In genomic region chr3:84958495-84959469, GRCh38 we compare ENCODE assay signal across 8 cellular contexts. TPM values are rescaled to one million over a fixed set of nuclear protein-coding genes. Genes with fewer than 3 reads are reported as not detected.
A peak's percentile ranks its signal among the peaks of the same experiment; 100 is the strongest.
DNase-seq lines count a peak whose midpoint lies in the region; ATAC-seq and TF ChIP-seq lines count a peak whose summit lies in the region.

Gene CADM2, plus strand, starts transcription at chr3:84958989.

- H3K27me3 ChIP-seq in CD4-positive, alpha-beta T cell (ENCODE audit: control insufficient read depth, insufficient read depth, low read length), result peaks cover 45% of the 10 kb centered on the region
- H3K27me3 ChIP-seq in PC-3 (ENCODE audit: low read length) (peaks cover 13% of the 10 kb centered on the region; the same call in 1 of the 2 replicates), muscle layer of duodenum (ENCODE audit: low read depth, low read length) (peaks cover 7% of the 10 kb centered on the region)

- H3K27ac ChIP-seq in CD4-positive, alpha-beta T cell (ENCODE audit: low read depth, low read length), result no peak within 1 kb of the TSS
- no peak within 1 kb of the TSS for H3K27ac ChIP-seq in PC-3 (ENCODE audit: low read length)
- no peak within 1 kb of the TSS for H3K27ac ChIP-seq in muscle layer of duodenum (ENCODE audit: low read length)

- peaks cover 11% of the 10 kb centered on the region for H3K4me1 ChIP-seq in PC-3 (ENCODE audit: insufficient read depth, low read length)
- peaks cover 0 to 16% of the 10 kb centered on the region in 2 donors for H3K4me1 ChIP-seq in muscle layer of duodenum (ENCODE audit: control insufficient read depth in 1 of 2, insufficient read depth in 2 of 2, low read length in 2 of 2)

- no peaks in the 10 kb centered on the region for H3K79me2 ChIP-seq in PC-3 (ENCODE audit: low read length)

- H4K20me1 ChIP-seq in PC-3 (ENCODE audit: low read length), result no peaks in the 10 kb centered on the region

- H3K4me3 ChIP-seq in PC-3 (ENCODE audit: low read length) (peak within 1 kb of the TSS; percentile 71), muscle layer of duodenum (ENCODE audit: low read depth in 1 of 2, low read length in 2 of 2) (peak within 1 kb of the TSS; percentile 73 to 92)

- peaks cover 5% of the 10 kb centered on the region for H3K9me3 Mint-ChIP-seq in CD4-positive, alpha-beta T cell
- no peaks in the 10 kb centered on the region for H3K9me3 Mint-ChIP-seq in activated T-helper 17 cell treated with anti-CD3 and anti-CD28 coated beads, Interleukin-2, amount 50 U/mL, for 72 hours

- peak; percentile 24 to 53 (median 40) for DNase-seq in CD4-positive, alpha-beta T cell
- peak; percentile 89 for DNase-seq in HK-2 (ENCODE audit: unreplicated experiment)
- peak; percentile 88 for DNase-seq in PC-3
- peak; percentile 59 for DNase-seq in fibroblast of gingiva (ENCODE audit: low read depth)
- DNase-seq in stimulated activated CD8-positive, alpha-beta memory T cell treated with anti-CD3 and anti-CD28 coated beads, Interleukin-7, amount 100 ng/mL, for 1 hour (ENCODE audit: low read depth in 2 of 2), result peak; percentile 7 to 13

- H3K36me3 ChIP-seq in PC-3 (ENCODE audit: low read depth, low read length) (no peaks in the 10 kb centered on the region), muscle layer of duodenum (ENCODE audit: control insufficient read depth in 1 of 2, insufficient read depth in 2 of 2, low read length in 2 of 2) (no peaks in the 10 kb centered on the region)

- peaks cover 18% of the 10 kb centered on the region for H3K4me1 Mint-ChIP-seq in CD4-positive, alpha-beta T cell (ENCODE audit: low read depth)
- peaks cover 11% of the 10 kb centered on the region for H3K4me1 Mint-ChIP-seq in activated T-helper 17 cell treated with anti-CD3 and anti-CD28 coated beads, Interleukin-2, amount 50 U/mL, for 72 hours

- POLR2A ChIA-PET in CD4-positive, alpha-beta T cell (lab: Charles Lee), result no interaction called here
- POLR2A ChIA-PET in PC-3 (lab: Charles Lee; ENCODE audit: unreplicated experiment), result interaction anchor here (0.7 kb wide), 3 partner anchors 129 to 323 kb away, joined by 3 read pairs; no protein-coding TSS in a partner anchor

- no peaks in the 10 kb centered on the region for H3K36me3 Mint-ChIP-seq in CD4-positive, alpha-beta T cell (ENCODE audit: low read depth)
- no peaks in the 10 kb centered on the region for H3K36me3 Mint-ChIP-seq in activated T-helper 17 cell treated with anti-CD3 and anti-CD28 coated beads, Interleukin-2, amount 50 U/mL, for 72 hours (ENCODE audit: low read depth)

- peaks cover 14% of the 10 kb centered on the region for H3K9me3 ChIP-seq in CD4-positive, alpha-beta T cell (ENCODE audit: control insufficient read depth, low read length)
- H3K9me3 ChIP-seq in PC-3 (ENCODE audit: low read length) (no peaks in the 10 kb centered on the region), muscle layer of duodenum (ENCODE audit: control insufficient read depth in 1 of 2, low read length in 2 of 2) (no peaks in the 10 kb centered on the region)

- H3K27me3 Mint-ChIP-seq in CD4-positive, alpha-beta T cell, result peaks cover 55% of the 10 kb centered on the region
- peaks cover 33% of the 10 kb centered on the region for H3K27me3 Mint-ChIP-seq in activated T-helper 17 cell treated with anti-CD3 and anti-CD28 coated beads, Interleukin-2, amount 50 U/mL, for 72 hours

- no peak within 1 kb of the TSS for H3K27ac Mint-ChIP-seq in CD4-positive, alpha-beta T cell
- H3K27ac Mint-ChIP-seq in activated T-helper 17 cell treated with anti-CD3 and anti-CD28 coated beads, Interleukin-2, amount 50 U/mL, for 72 hours, result no peak within 1 kb of the TSS

- no peaks in the 10 kb centered on the region for H3K9me2 ChIP-seq in PC-3 (replicated peaks; ENCODE audit: low read length)

- CTCF ChIA-PET in CD4-positive, alpha-beta T cell (lab: Charles Lee), result no interaction called here
- CTCF ChIA-PET in PC-3 (lab: Charles Lee), result interaction anchor here (0.6 to 0.8 kb wide), 2 partner anchors 155 to 202 kb away, joined by 3 to 4 read pairs; no protein-coding TSS in a partner anchor

- H3K9ac ChIP-seq in PC-3 (ENCODE audit: low read length), result no peak within 1 kb of the TSS

- H2AFZ ChIP-seq in PC-3 (ENCODE audit: low read length), result peak within 1 kb of the TSS; percentile 96

- H3F3A ChIP-seq in PC-3 (ENCODE audit: low read length, unreplicated experiment), result no peaks in the 10 kb centered on the region

- no TSS peak for BruUV-seq in PC-3 (replicated peaks; lab: Mats Ljungman, UMichigan)

- H3K4me2 ChIP-seq in PC-3 (ENCODE audit: low read length), result peak within 1 kb of the TSS; percentile 92

- H3K4me3 Mint-ChIP-seq in CD4-positive, alpha-beta T cell, result peak within 1 kb of the TSS; percentile 75
- peak within 1 kb of the TSS; percentile 73 for H3K4me3 Mint-ChIP-seq in activated T-helper 17 cell treated with anti-CD3 and anti-CD28 coated beads, Interleukin-2, amount 50 U/mL, for 72 hours

- TF ChIP-seq CTCF in CD4-positive, alpha-beta T cell (IDR thresholded peaks at IDR 0.05), result no peak
- TF ChIP-seq CTCF in PC-3 (conservative IDR thresholded peaks at IDR 0.05; ENCODE audit: low read depth, low read length), result peak; percentile 37; the same call in 1 of the 2 replicates

- peak; percentile 92 for ATAC-seq in CD4-positive, alpha-beta T cell (ENCODE audit: poor library complexity)
- ATAC-seq in GM19467 (IDR thresholded peaks at IDR 0.05; ENCODE audit: unreplicated experiment), result peak; percentile 91
- ATAC-seq in PC-3, result peak; percentile 95
- peak; percentile 95 for ATAC-seq in activated T-helper 17 cell treated with anti-CD3 and anti-CD28 coated beads, Interleukin-2, amount 50 U/mL, for 72 hours (replicated peaks)

- intact Hi-C loops in CD4-positive, alpha-beta T cell (cut with DNase I, micrococcal nuclease), result no loop called here
- intact Hi-C loops in PC-3 (cut with micrococcal nuclease), result loop anchor here (1.0 kb wide), 1 partner anchor 410 kb away; no protein-coding TSS in a partner anchor

RNA-seq across cellular contexts. Expression of gene CADM2, which starts in this region (rescaled TPM):
- under 1 TPM; 0.03 to 0.11 TPM for total RNA-seq in CD4-positive, alpha-beta T cell
- 0.47 TPM in 1 of 2 replicates, not detected in the other for total RNA-seq in PC-3 (2014; rRNA removed)
- not detected for total RNA-seq in activated T-helper 17 cell treated with anti-CD3 and anti-CD28 coated beads, Interleukin-2, amount 50 U/mL, for 72 hours

Comparison
In these comparisons a context has a peak if more than half of its experiments do, and no peak if none do; other contexts are left out.
1. Peak in DNase-seq and ATAC-seq in CD4-positive, alpha-beta T cell; RNA of the gene not detected or under 1 TPM.
2. Peak in DNase-seq, ATAC-seq, H3K4me3 ChIP-seq and H3K4me2 ChIP-seq in PC-3; RNA of the gene not detected or under 1 TPM.
3. Peak in ATAC-seq in activated T-helper 17 cell treated with anti-CD3 and anti-CD28 coated beads, Interleukin-2, amount 50 U/mL, for 72 hours; RNA of the gene not detected or under 1 TPM.
4. DNase-seq: peak in every context shown above with its lines; median percentile 89 in HK-2; 88 in PC-3; 59 in fibroblast of gingiva; 40 in CD4-positive, alpha-beta T cell; 10 in stimulated activated CD8-positive, alpha-beta memory T cell treated with anti-CD3 and anti-CD28 coated beads, Interleukin-7, amount 100 ng/mL, for 1 hour.